In the genomic region with DNA sequence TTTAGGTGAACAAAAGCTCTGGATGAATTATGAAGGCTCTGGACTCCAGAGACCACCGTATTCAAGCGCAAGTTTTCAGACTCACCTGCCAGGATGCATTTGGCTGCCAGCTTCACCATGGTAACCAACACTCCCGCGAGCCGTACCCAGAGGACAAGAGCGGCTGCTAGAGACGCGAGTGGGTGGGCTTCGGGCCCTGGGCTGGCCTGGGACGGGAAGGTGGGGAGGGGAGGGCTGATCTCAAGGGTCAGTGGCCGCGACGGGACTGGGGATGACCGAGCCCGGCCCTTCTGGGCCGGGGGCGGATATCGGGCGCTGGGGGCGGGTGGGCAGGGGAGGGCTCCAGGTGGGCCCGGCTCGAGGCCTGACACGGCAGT, we compare ENCODE assay signal across 8 cellular contexts. TPM values are rescaled to one million over a fixed set of nuclear protein-coding genes. Genes with fewer than 3 reads are reported as not detected.
A peak's percentile ranks its signal among the peaks of the same experiment; 100 is the strongest.
DNase-seq lines count a peak whose midpoint lies in the region; ATAC-seq and TF ChIP-seq lines count a peak whose summit lies in the region.

No MANE protein-coding gene starts in this region.

- H3K27me3 Mint-ChIP-seq in glutamatergic neuron (ENCODE audit: unreplicated experiment), result peaks cover 6% of the 10 kb centered on the region

- peak overlapping the region; percentile 85 for H3K4me3 ChIP-seq in AG10803 (ENCODE audit: low read length)

- no peaks in the 10 kb centered on the region for H3K36me3 Mint-ChIP-seq in glutamatergic neuron (ENCODE audit: unreplicated experiment)

- TF ChIP-seq CTCF in AG10803 (conservative IDR thresholded peaks at IDR 0.05; ENCODE audit: low read length) (no peak), glutamatergic neuron (IDR thresholded peaks at IDR 0.05; ENCODE audit: partially characterized antibody, unreplicated experiment) (no peak)

- H3K9me3 Mint-ChIP-seq in glutamatergic neuron (ENCODE audit: unreplicated experiment), result peaks cover 4% of the 10 kb centered on the region

- H3K27ac Mint-ChIP-seq in glutamatergic neuron (ENCODE audit: unreplicated experiment), result peak overlapping the region; percentile 31

- peak overlapping the region; percentile 88 for H3K4me3 Mint-ChIP-seq in glutamatergic neuron (ENCODE audit: unreplicated experiment)

- intact Hi-C loops in posterior cingulate gyrus (cut with DNase I), result loop anchor here (5.0 kb wide), 1 partner anchor 243 kb away; no protein-coding TSS in a partner anchor

- peak; percentile 8 for ATAC-seq in GM21515 (IDR thresholded peaks at IDR 0.05; ENCODE audit: unreplicated experiment)

- H3K4me1 Mint-ChIP-seq in glutamatergic neuron (ENCODE audit: low read depth, unreplicated experiment), result peaks cover 20% of the 10 kb centered on the region

- DNase-seq in AG10803 (ENCODE audit: low read depth) (peak; percentile 5), NCI-H345 (lab: John Stamatoyannopoulos, UW) (peak; percentile 13), activated gamma-delta T cell treated with Interleukin-2 at 50 U/mL for 16 hours (peak; percentile 31), glutamatergic neuron (peak; percentile 37), posterior cingulate gyrus (peak in 9 of 10 donors; percentile 28 to 90 (median 56)), NCI-H510A treated with DMSO at 0.1 percent for 48 hours (lab: John Stamatoyannopoulos, UW) (no peak), epidermal melanocyte (ENCODE audit: insufficient read length, low spot score) (no peak)

RNA-seq across cellular contexts. Expression of gene IFT27, which starts 0.3 kb away (rescaled TPM):
- total RNA-seq in glutamatergic neuron (ENCODE audit: unreplicated experiment), result 54.2 TPM

RNA-seq across cellular contexts. Expression of gene PVALB, which starts 41.3 kb away (rescaled TPM):
- total RNA-seq in glutamatergic neuron (ENCODE audit: unreplicated experiment), result not detected

Comparison
In these comparisons a context has a peak if more than half of its experiments do, and no peak if none do; other contexts are left out.
1. DNase-seq: peak in AG10803 (single experiment), NCI-H345 (single experiment), activated gamma-delta T cell treated with Interleukin-2 at 50 U/mL for 16 hours (single experiment), glutamatergic neuron (single experiment) and posterior cingulate gyrus (9 of 10); none in NCI-H510A treated with DMSO at 0.1 percent for 48 hours (single experiment) and epidermal melanocyte (single experiment).